ENCODE assay signal across 8 cellular contexts in the genomic region with DNA sequence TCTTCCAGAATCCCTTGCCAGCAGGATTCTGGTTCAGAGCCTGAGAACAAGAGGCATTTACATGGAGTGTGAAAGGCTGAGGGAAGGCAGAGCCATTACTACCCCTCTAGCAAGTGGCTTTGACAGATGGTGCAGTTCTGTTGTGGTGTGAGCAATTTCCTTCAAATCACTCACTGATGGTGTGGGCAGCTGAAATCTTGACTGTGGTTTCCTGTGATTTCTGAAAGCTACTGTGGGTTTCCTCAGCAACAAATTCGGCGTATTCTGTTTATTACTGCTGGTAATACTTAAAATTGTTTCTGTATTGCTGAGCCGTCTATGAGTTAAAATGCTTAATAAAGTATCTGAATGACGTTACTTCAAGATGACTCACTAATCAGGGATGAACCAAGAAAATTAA.
DNase-seq lines count a peak whose midpoint lies in the region; ATAC-seq and TF ChIP-seq lines count a peak whose summit lies in the region.

No MANE protein-coding gene starts in this region.

- no peaks in the 10 kb centered on the region for H3K36me3 Mint-ChIP-seq in stimulated activated memory B cell treated with anti-CD40 and anti-IgM and Interleukin-4, amounts not matched to agents 10 μg/mL and 1 μg/mL and 100 μg/mL, for 72 hours

- H3K27ac Mint-ChIP-seq in stimulated activated naive CD8-positive, alpha-beta T cell treated with anti-CD3 and anti-CD28 coated beads, Interleukin-15, amount 100 ng/mL, for 72 hours: no peak overlapping the region
- H3K27ac Mint-ChIP-seq in stimulated activated memory B cell treated with anti-CD40 and anti-IgM and Interleukin-4, amounts not matched to agents 10 μg/mL and 1 μg/mL and 100 μg/mL, for 72 hours: no peak overlapping the region

- H3K9me3 Mint-ChIP-seq in stimulated activated naive CD8-positive, alpha-beta T cell treated with anti-CD3 and anti-CD28 coated beads, Interleukin-15, amount 100 ng/mL, for 72 hours: peaks cover 4 to 5% of the 10 kb centered on the region in 2 donors
- peaks cover 7% of the 10 kb centered on the region for H3K9me3 Mint-ChIP-seq in stimulated activated memory B cell treated with anti-CD40 and anti-IgM and Interleukin-4, amounts not matched to agents 10 μg/mL and 1 μg/mL and 100 μg/mL, for 72 hours

- H3K4me1 Mint-ChIP-seq in stimulated activated naive CD8-positive, alpha-beta T cell treated with anti-CD3 and anti-CD28 coated beads, Interleukin-15, amount 100 ng/mL, for 72 hours: no peaks in the 10 kb centered on the region
- H3K4me1 Mint-ChIP-seq in stimulated activated memory B cell treated with anti-CD40 and anti-IgM and Interleukin-4, amounts not matched to agents 10 μg/mL and 1 μg/mL and 100 μg/mL, for 72 hours: no peaks in the 10 kb centered on the region

- H3K27ac ChIP-seq in KMS-11 (peak overlapping the region; percentile 31), mammary epithelial cell (ENCODE audit: insufficient read depth, low read depth, low read length) (no peak overlapping the region)

- no peaks in the 10 kb centered on the region for H3K27me3 ChIP-seq in KMS-11 (ENCODE audit: insufficient read depth, low read depth)
- no peaks in the 10 kb centered on the region for H3K27me3 ChIP-seq in mammary epithelial cell (ENCODE audit: insufficient read depth, low read length)

- peak in 1 of 2 donors; percentile 13 for DNase-seq in stimulated activated naive CD8-positive, alpha-beta T cell treated with anti-CD3 and anti-CD28 coated beads, Interleukin-15, amount 100 ng/mL, for 72 hours
- no peak for DNase-seq in stimulated activated naive CD8-positive, alpha-beta T cell treated with anti-CD3 and anti-CD28 coated beads, Interleukin-15, Interleukin-2, amounts not matched to agents 100 U/mL and 50 U/mL, for 24 hours
- DNase-seq in mammary epithelial cell (peak; percentile 74), NCI-H1092 (lab: John Stamatoyannopoulos, UW) (no peak), Right ventricle myocardium inferior (ENCODE audit: missing footprints) (no peak)

- H2AFZ ChIP-seq in KMS-11 (ENCODE audit: low read depth): 0 out of 2 replicates have a peak overlapping the region, but pooled peaks have one; percentile 15
- H2AFZ ChIP-seq in mammary epithelial cell (ENCODE audit: low read depth, low read length): peak overlapping the region; percentile 47

- peak; percentile 64 for ATAC-seq in stimulated activated naive CD8-positive, alpha-beta T cell treated with anti-CD3 and anti-CD28 coated beads, Interleukin-15, amount 100 ng/mL, for 72 hours
- no peak for ATAC-seq in stimulated activated naive CD8-positive, alpha-beta T cell treated with anti-CD3 and anti-CD28 coated beads, Interleukin-15, Interleukin-2, amounts not matched to agents 100 U/mL and 50 U/mL, for 24 hours
- ATAC-seq in HG03457 (IDR thresholded peaks at IDR 0.05; ENCODE audit: unreplicated experiment): no peak
- no peak for ATAC-seq in stimulated activated memory B cell treated with anti-CD40 and anti-IgM and Interleukin-4, amounts not matched to agents 10 μg/mL and 1 μg/mL and 100 μg/mL, for 72 hours
- no peak for ATAC-seq in Right ventricle myocardium inferior

- H3K79me2 ChIP-seq in KMS-11 (ENCODE audit: insufficient read depth, low read depth) (no peaks in the 10 kb centered on the region), mammary epithelial cell (ENCODE audit: insufficient read depth, low read length) (no peaks in the 10 kb centered on the region)

- H3K9me3 ChIP-seq in mammary epithelial cell (replicated peaks; ENCODE audit: insufficient read depth, low read length): no peaks in the 10 kb centered on the region

- no peaks in the 10 kb centered on the region for H3K36me3 ChIP-seq in KMS-11 (ENCODE audit: insufficient read depth)
- H3K36me3 ChIP-seq in mammary epithelial cell (ENCODE audit: insufficient read depth, low read length): no peaks in the 10 kb centered on the region

- H3K4me3 Mint-ChIP-seq in stimulated activated naive CD8-positive, alpha-beta T cell treated with anti-CD3 and anti-CD28 coated beads, Interleukin-15, amount 100 ng/mL, for 72 hours: no peak overlapping the region
- no peak overlapping the region for H3K4me3 Mint-ChIP-seq in stimulated activated memory B cell treated with anti-CD40 and anti-IgM and Interleukin-4, amounts not matched to agents 10 μg/mL and 1 μg/mL and 100 μg/mL, for 72 hours

- peaks cover 5% of the 10 kb centered on the region for H3K27me3 Mint-ChIP-seq in stimulated activated naive CD8-positive, alpha-beta T cell treated with anti-CD3 and anti-CD28 coated beads, Interleukin-15, amount 100 ng/mL, for 72 hours
- H3K27me3 Mint-ChIP-seq in stimulated activated memory B cell treated with anti-CD40 and anti-IgM and Interleukin-4, amounts not matched to agents 10 μg/mL and 1 μg/mL and 100 μg/mL, for 72 hours: no peaks in the 10 kb centered on the region

- H4K20me1 ChIP-seq in KMS-11 (ENCODE audit: insufficient read depth) (no peaks in the 10 kb centered on the region), mammary epithelial cell (ENCODE audit: insufficient read depth, low read length) (no peaks in the 10 kb centered on the region)

- H3K9ac ChIP-seq in KMS-11: no peak overlapping the region
- no peak overlapping the region for H3K9ac ChIP-seq in mammary epithelial cell (ENCODE audit: insufficient read depth, low read length)

- no TSS peak for BruUV-seq in mammary epithelial cell (replicated peaks; lab: Mats Ljungman, UMichigan)

- H3K4me3 ChIP-seq in KMS-11 (IDR thresholded peaks at IDR 0.05; ENCODE audit: insufficient read depth, low read depth, low read length) (no peak overlapping the region), mammary epithelial cell (replicated peaks in 1 of 3; ENCODE audit: insufficient read depth in 1 of 3, low read depth in 2 of 3, low read length in 3 of 3) (no peak overlapping the region)

- WGBS in mammary epithelial cell (ENCODE audit: low coverage, missing lambda C conversion rate): 12% methylated on average over 4 of the region's 4 CpGs

- CTCF ChIA-PET in mammary epithelial cell (lab: Charles Lee; ENCODE audit: low non-redundant PET): no interaction called here

- no peak for TF ChIP-seq CTCF in KMS-11 (conservative IDR thresholded peaks at IDR 0.05; ENCODE audit: low read depth, low read length)
- TF ChIP-seq CTCF in mammary epithelial cell (conservative IDR thresholded peaks at IDR 0.05 in 1 of 2, IDR thresholded peaks at IDR 0.05 in 1 of 2; ENCODE audit: extremely low read depth in 1 of 2, insufficient read depth in 1 of 2, low read depth in 1 of 2, low read length in 2 of 2): no peak

- H3K4me1 ChIP-seq in KMS-11 (ENCODE audit: low read depth, poor library complexity, severe bottlenecking) (peaks cover 27% of the 10 kb centered on the region), mammary epithelial cell (ENCODE audit: insufficient read depth, low read length) (peaks cover 24% of the 10 kb centered on the region)

- intact Hi-C loops in mammary epithelial cell (cut with micrococcal nuclease) (loop anchor here (5.0 to 10.0 kb wide), 2 partner anchors 113 to 140 kb away; no protein-coding TSS in a partner anchor), Right ventricle myocardium inferior (cut with DNase I) (no loop called here)

- in situ Hi-C loops in mammary epithelial cell (cut with MboI; ENCODE audit: low sequenced_read_pairs in 2 of 2): no loop called here

- dilution Hi-C loops in mammary epithelial cell (cut with HindIII; ENCODE audit: low sequenced_read_pairs): no loop called here

- H3K4me2 ChIP-seq in KMS-11 (peak overlapping the region; percentile 65), mammary epithelial cell (ENCODE audit: insufficient read depth, low read depth, low read length) (peak overlapping the region; percentile 26)
